Comparison of ENCODE assay signal across 14 cellular contexts in the genomic region with DNA sequence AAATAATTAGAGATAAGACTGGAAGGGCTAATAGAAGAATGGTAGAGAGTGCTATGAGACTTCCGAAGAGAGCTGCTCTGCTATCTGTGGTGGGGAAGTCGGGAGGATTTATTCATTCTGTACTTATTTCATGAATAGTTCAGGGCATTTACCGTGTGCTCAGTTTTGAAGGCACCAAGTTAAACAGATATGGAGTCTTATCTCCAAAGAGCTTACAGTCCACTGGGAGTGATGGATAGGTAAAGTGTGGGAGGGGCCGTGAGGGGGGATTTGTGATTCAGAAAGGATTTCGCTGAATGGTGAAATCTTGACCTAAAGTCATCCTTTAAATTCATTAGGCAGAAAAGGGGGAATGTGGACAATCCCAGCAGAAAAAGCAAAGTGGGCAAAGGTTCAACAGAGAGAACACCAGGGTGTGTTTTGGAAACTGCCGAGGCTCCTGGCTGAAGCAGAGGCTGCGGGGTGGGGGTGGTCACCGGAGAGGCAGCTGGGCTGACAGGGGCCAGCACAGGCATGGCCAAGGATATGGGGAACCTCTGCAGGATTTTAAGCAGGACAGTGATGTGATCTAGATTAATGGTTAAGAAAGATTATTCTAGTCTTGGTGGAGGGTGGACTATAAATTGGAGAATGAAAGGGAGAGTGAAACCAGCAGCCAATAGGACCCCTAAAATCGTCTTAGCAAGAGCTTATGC.
DNase-seq lines count a peak whose midpoint lies in the region; ATAC-seq, FAIRE-seq and TF ChIP-seq lines count a peak whose summit lies in the region.
"Had no signal": no experiment of that assay in that cellular context is flagged by ENCODE, and none has a peak within 500 bp of the region (broad histone marks: within the 10 kb centered on the region; RNA-seq: fewer than 3 reads in every experiment).

No MANE protein-coding gene starts in this region.

- POLR2A ChIA-PET in GM12878 (lab: Charles Lee) = no interaction called here

- H3K36me3 Mint-ChIP-seq in activated CD4-positive, alpha-beta T cell treated with anti-CD3 and anti-CD28 coated beads, Interleukin-2, amount 10 ng/mL, durations not matched to agents 24 days and 14 days (ENCODE audit: low read depth) = no peaks in the 10 kb centered on the region

- CTCF ChIA-PET in GM12878 (lab: Yijun Ruan, JAX) = interaction anchor here (0.7 to 5.7 kb wide), 10 partner anchors 8 to 119 kb away, joined by 3 to 38 read pairs (median 6); no protein-coding TSS in a partner anchor

- in situ Hi-C loops in GM12878 (cut with MboI) = no loop called here

- no peak for FAIRE-seq in GM12878 (lab: Jason Lieb, UNC)

- H3K36me3 ChIP-seq in Karpas-422 (ENCODE audit: insufficient read depth, low read length) (no peaks in the 10 kb centered on the region), GM12878 (ENCODE audit: control insufficient read depth in 2 of 2, insufficient read depth in 2 of 2, low read length in 1 of 2) (no peaks in the 10 kb centered on the region), skeletal muscle satellite cell (ENCODE audit: insufficient read depth, low read length) (no peaks in the 10 kb centered on the region)
- H3K36me3 ChIP-seq: breast epithelium, right lobe of liver had no signal

- H4K20me1 ChIP-seq in Karpas-422 (ENCODE audit: insufficient read depth, low read depth, low read length) (no peaks in the 10 kb centered on the region), GM12878 (ENCODE audit: control insufficient read depth, insufficient read depth) (no peaks in the 10 kb centered on the region)

- peaks cover 6% of the 10 kb centered on the region for H3K9me3 Mint-ChIP-seq in activated CD4-positive, alpha-beta T cell treated with anti-CD3 and anti-CD28 coated beads, Interleukin-2, amount 10 ng/mL, durations not matched to agents 24 days and 14 days
- H3K9me3 Mint-ChIP-seq: activated T-helper 17 cell treated with anti-CD3 and anti-CD28 coated beads, Interleukin-2, amount 50 U/mL, for 72 hours had no signal

- intact Hi-C loops in activated CD4-positive, alpha-beta T cell treated with anti-CD3 and anti-CD28 coated beads, Interleukin-2, amount 10 ng/mL, durations not matched to agents 24 days and 14 days (cut with micrococcal nuclease) = loop anchor here (1.0 to 2.0 kb wide), 4 partner anchors 19 to 316 kb away; a partner anchor contains a TSS
- intact Hi-C loops in GM12878 (cut with micrococcal nuclease; ENCODE audit: unreplicated experiment) = no loop called here

- H3K4me3 Mint-ChIP-seq in activated CD4-positive, alpha-beta T cell treated with anti-CD3 and anti-CD28 coated beads, Interleukin-2, amount 10 ng/mL, durations not matched to agents 24 days and 14 days = peak overlapping the region; percentile 64
- H3K4me3 Mint-ChIP-seq: activated T-helper 17 cell treated with anti-CD3 and anti-CD28 coated beads, Interleukin-2, amount 50 U/mL, for 72 hours had no signal

- TF ChIP-seq RAD21 in GM12878 (IDR thresholded peaks at IDR 0.05; ENCODE audit: insufficient read depth, low read depth, low read length) = no peak

- H3K4me3 ChIP-seq in Karpas-422 (ENCODE audit: low read length) (no peak overlapping the region), GM12878 (no peak overlapping the region), skeletal muscle satellite cell (ENCODE audit: low read length) (no peak overlapping the region)
- H3K4me3 ChIP-seq: breast epithelium, right lobe of liver had no signal

- TF ChIP-seq EP300 in GM12878 (IDR thresholded peaks at IDR 0.05; ENCODE audit: borderline replicate concordance in 1 of 2, control insufficient read depth in 1 of 2, low read depth in 2 of 2, low read length in 2 of 2) = no peak

- H3K27ac ChIP-seq in Karpas-422 (ENCODE audit: low read length) = no peak overlapping the region
- peak overlapping the region; percentile 38; the same call in 1 of the 2 replicates for H3K27ac ChIP-seq in GM12878 (ENCODE audit: control insufficient read depth, insufficient read depth)
- H3K27ac ChIP-seq: breast epithelium, right lobe of liver had no signal

- RAD21 ChIA-PET in GM12878 (lab: Charles Lee; ENCODE audit: unreplicated experiment) = interaction anchor here (0.7 to 2.1 kb wide), 9 partner anchors 10 to 167 kb away, joined by 3 to 8 read pairs (median 3); no protein-coding TSS in a partner anchor

- WGBS in GM12878 (ENCODE audit: insufficient coverage, insufficient replicate concordance, low lambda C conversion rate, missing lambda C conversion rate) = 57% methylated on average over 9 of the region's 9 CpGs

- no peaks in the 10 kb centered on the region for H3K9me2 ChIP-seq in Karpas-422 (replicated peaks; ENCODE audit: insufficient read depth, low read length)

- H3K4me1 ChIP-seq in Karpas-422 (ENCODE audit: low read length) = peaks cover 63% of the 10 kb centered on the region
- peaks cover 39% of the 10 kb centered on the region for H3K4me1 ChIP-seq in GM12878 (ENCODE audit: control insufficient read depth, insufficient read depth, low read length)
- H3K4me1 ChIP-seq in skeletal muscle satellite cell (ENCODE audit: control insufficient read depth, insufficient read depth, low read length) = peaks cover 50% of the 10 kb centered on the region
- H3K4me1 ChIP-seq: breast epithelium had no signal

- no peak for ATAC-seq in GM12878
- no peak for ATAC-seq in GM18870 (IDR thresholded peaks at IDR 0.05; ENCODE audit: unreplicated experiment)
- ATAC-seq: PC-3, SK-N-SH treated with all-trans-retinoic acid at 6 μM for 48 hours had no signal

- no TSS peak for BruUV-seq in GM12878 (replicated peaks; lab: Mats Ljungman, UMichigan)

- H3K4me1 Mint-ChIP-seq in activated CD4-positive, alpha-beta T cell treated with anti-CD3 and anti-CD28 coated beads, Interleukin-2, amount 10 ng/mL, durations not matched to agents 24 days and 14 days = peaks cover 10% of the 10 kb centered on the region

- peak overlapping the region; percentile 89 for H3K27ac Mint-ChIP-seq in activated CD4-positive, alpha-beta T cell treated with anti-CD3 and anti-CD28 coated beads, Interleukin-2, amount 10 ng/mL, durations not matched to agents 24 days and 14 days
- H3K27ac Mint-ChIP-seq: activated T-helper 17 cell treated with anti-CD3 and anti-CD28 coated beads, Interleukin-2, amount 50 U/mL, for 72 hours had no signal

- H3K9ac ChIP-seq in Karpas-422 (ENCODE audit: low read length) (no peak overlapping the region), GM12878 (ENCODE audit: control insufficient read depth, insufficient read depth, low read length) (no peak overlapping the region), skeletal muscle satellite cell (ENCODE audit: low read depth, low read length) (no peak overlapping the region)

- DNase-seq in activated CD4-positive, alpha-beta T cell treated with anti-CD3 and anti-CD28 coated beads, Interleukin-2, amount 10 ng/mL, durations not matched to agents 24 days and 14 days = no peak
- DNase-seq in activated CD4-positive, alpha-beta T cell treated with anti-CD3 and anti-CD28 coated beads for 4 hours = no peak
- DNase-seq in Karpas-422 (no peak), GM12878 (ENCODE audit: low read depth, low spot score) (no peak), GM19240 (ENCODE audit: insufficient read length, low spot score) (no peak), DMS153 (lab: John Stamatoyannopoulos, UW) (no peak)
- DNase-seq: NCI-H446, PC-3, right lobe of liver had no signal

- H3K4me2 ChIP-seq in Karpas-422 (ENCODE audit: low read depth, low read length, poor library complexity, severe bottlenecking) (peak overlapping the region; percentile 17), GM12878 (ENCODE audit: control insufficient read depth, insufficient read depth) (peak overlapping the region; percentile 79), skeletal muscle satellite cell (ENCODE audit: low read length) (peak overlapping the region; percentile 1)

- TF ChIP-seq CTCF in GM12878 (IDR thresholded peaks at IDR 0.05 in 2 of 3, conservative IDR thresholded peaks at IDR 0.05 in 1 of 3; ENCODE audit: control insufficient read depth in 2 of 3, extremely low read depth in 1 of 3, insufficient read depth in 1 of 3, low read depth in 3 of 3, low read length in 3 of 3) = no peak

- SMC1A ChIA-PET in GM12878 (lab: Charles Lee; ENCODE audit: uncharacterized antibody, unreplicated experiment) = interaction anchor here (0.7 to 3.0 kb wide), 11 partner anchors 18 to 120 kb away, joined by 3 to 30 read pairs (median 3); no protein-coding TSS in a partner anchor

- H3K9me3 ChIP-seq in Karpas-422 (ENCODE audit: low read length) = no peaks in the 10 kb centered on the region
- H3K9me3 ChIP-seq in GM12878 (replicated peaks; ENCODE audit: control insufficient read depth, insufficient read depth, low read length) = no peaks in the 10 kb centered on the region
- H3K9me3 ChIP-seq in skeletal muscle satellite cell (replicated peaks; ENCODE audit: low read length) = no peaks in the 10 kb centered on the region
- H3K9me3 ChIP-seq: breast epithelium, right lobe of liver had no signal

- no peak for TF ChIP-seq POLR2A in GM12878 (IDR thresholded peaks at IDR 0.05; ENCODE audit: low read depth, low read length)

- H3K79me2 ChIP-seq in Karpas-422 (ENCODE audit: low read length) (no peaks in the 10 kb centered on the region), GM12878 (ENCODE audit: control insufficient read depth, insufficient read depth, low read length) (no peaks in the 10 kb centered on the region)

- H2AFZ ChIP-seq in Karpas-422 (ENCODE audit: low read length) (no peak overlapping the region), GM12878 (ENCODE audit: control insufficient read depth, low read depth, low read length) (no peak overlapping the region)

- H3K27me3 ChIP-seq in Karpas-422 (ENCODE audit: low read length) (no peaks in the 10 kb centered on the region), GM12878 (replicated peaks in 1 of 2; ENCODE audit: control insufficient read depth in 2 of 2, insufficient read depth in 2 of 2, low read length in 1 of 2) (peaks cover 0 to 2% of the 10 kb centered on the region in 2 experiments; a peak in 1 of 4 replicates), skeletal muscle satellite cell (ENCODE audit: control insufficient read depth, insufficient read depth, low read length) (no peaks in the 10 kb centered on the region)
- H3K27me3 ChIP-seq: breast epithelium, right lobe of liver had no signal

- H3K27me3 Mint-ChIP-seq in activated CD4-positive, alpha-beta T cell treated with anti-CD3 and anti-CD28 coated beads, Interleukin-2, amount 10 ng/mL, durations not matched to agents 24 days and 14 days = peaks cover 12% of the 10 kb centered on the region
- H3K27me3 Mint-ChIP-seq: activated T-helper 17 cell treated with anti-CD3 and anti-CD28 coated beads, Interleukin-2, amount 50 U/mL, for 72 hours had no signal

TF ChIP-seq in GM12878, 131 proteins besides CTCF, POLR2A, EP300 and RAD21 (continues in another document):
- TF ChIP-seq BMI1 (IDR thresholded peaks at IDR 0.05; ENCODE audit: borderline replicate concordance) (no peak), EGR1 (IDR thresholded peaks at IDR 0.05; ENCODE audit: borderline replicate concordance in 1 of 2, low read depth in 2 of 2, low read length in 2 of 2) (no peak), CHD2 (IDR thresholded peaks at IDR 0.05; ENCODE audit: borderline replicate concordance, low read depth, low read length) (no peak), FOXK2 (IDR thresholded peaks at IDR 0.05) (no peak), KLF5 (IDR thresholded peaks at IDR 0.05; ENCODE audit: partially characterized antibody) (no peak), RFX5 (IDR thresholded peaks at IDR 0.05; ENCODE audit: low read depth, low read length) (no peak), TCF12 (IDR thresholded peaks at IDR 0.05; ENCODE audit: low read depth, low read length) (no peak)

Comparison
In these comparisons a context has a peak if more than half of its experiments do, and no peak if none do; other contexts are left out.
1. H3K4me2 ChIP-seq: peak in every context shown above with its lines; median percentile 79 in GM12878; 17 in Karpas-422; 1 in skeletal muscle satellite cell.